11 cellular contexts compared by ENCODE assay signal in the genomic region with DNA sequence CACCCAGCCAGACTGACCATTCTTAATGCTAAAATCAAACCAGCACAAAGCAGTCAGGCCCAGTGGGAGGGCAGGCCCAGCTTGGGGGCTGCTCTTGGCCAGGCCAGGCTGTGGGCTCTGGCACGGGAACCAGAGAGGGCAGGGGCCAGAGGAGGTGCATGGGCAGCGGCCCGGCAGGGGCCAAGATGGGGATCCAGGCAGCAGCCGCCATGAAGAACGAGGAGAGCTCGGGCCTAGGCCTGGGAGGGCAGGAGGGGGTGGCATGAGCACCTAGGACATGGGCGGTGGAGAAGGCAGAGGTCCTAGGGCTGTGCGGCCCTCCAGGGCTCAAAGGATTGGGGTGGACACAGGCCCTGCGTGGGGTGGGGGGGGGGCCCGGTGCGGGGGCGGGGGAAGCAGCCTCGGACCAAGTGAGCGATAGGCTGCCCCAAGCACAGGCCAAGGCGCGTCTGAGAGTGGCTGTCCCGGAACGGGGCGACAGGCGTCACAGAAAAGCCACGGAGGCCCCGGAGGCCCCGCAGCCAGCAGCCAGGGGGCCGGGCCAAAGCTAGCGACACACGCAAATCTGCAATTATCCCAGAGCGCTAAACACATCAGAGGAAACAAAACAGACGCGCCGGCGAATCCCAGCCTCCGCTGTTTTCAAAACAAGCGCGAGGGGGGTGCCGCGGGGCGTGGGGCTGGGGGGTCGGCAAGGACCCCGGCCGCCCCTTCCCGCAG. TPM values are rescaled to one million over a fixed set of nuclear protein-coding genes. Genes with fewer than 3 reads are reported as not detected.
DNase-seq lines count a peak whose midpoint lies in the region; ATAC-seq, FAIRE-seq and TF ChIP-seq lines count a peak whose summit lies in the region.
"Had no signal": no experiment of that assay in that cellular context is flagged by ENCODE, and none has a peak within 500 bp of the region (broad histone marks: within the 10 kb centered on the region; RNA-seq: fewer than 3 reads in every experiment).

No MANE protein-coding gene starts in this region.

- H3K4me1 ChIP-seq in ES-I3 (ENCODE audit: insufficient read depth, low read length) (peaks cover 9% of the 10 kb centered on the region), adrenal gland (replicated peaks in 1 of 2) (peaks cover 81 to 92% of the 10 kb centered on the region in 2 donors), iPS-18a (ENCODE audit: control insufficient read depth, low read depth, low read length) (peaks cover 6% of the 10 kb centered on the region), small intestine (ENCODE audit: control insufficient read depth in 2 of 2, insufficient read depth in 1 of 2, low read depth in 1 of 2, low read length in 1 of 2) (peaks cover 8 to 28% of the 10 kb centered on the region in 2 donors)

- H3K27me3 ChIP-seq in adrenal gland (no peaks in the 10 kb centered on the region), iPS-18a (ENCODE audit: control insufficient read depth, insufficient read depth, low read length) (no peaks in the 10 kb centered on the region), small intestine (ENCODE audit: control insufficient read depth in 2 of 2, insufficient read depth in 2 of 2, low read length in 2 of 2) (no peaks in the 10 kb centered on the region), WERI-Rb-1 (ENCODE audit: insufficient read depth, low read depth, severe bottlenecking) (no peaks in the 10 kb centered on the region)
- H3K27me3 ChIP-seq: MG63 had no signal

- peak overlapping the region in 4 of 5 donors; percentile 38 to 95 (median 66) for H3K27ac ChIP-seq in adrenal gland
- H3K27ac ChIP-seq in iPS-18a (ENCODE audit: low read length) = no peak overlapping the region
- H3K27ac ChIP-seq in small intestine (ENCODE audit: low read depth in 1 of 2, low read length in 1 of 2) = peak overlapping the region in 1 of 2 donors; percentile 98
- no peak overlapping the region for H3K27ac ChIP-seq in WERI-Rb-1

- no peak for TF ChIP-seq CTCF in adrenal gland (IDR thresholded peaks at IDR 0.05)
- TF ChIP-seq CTCF in WERI-Rb-1 (IDR thresholded peaks at IDR 0.05; ENCODE audit: low read depth, low read length) = no peak

- H3K4me3 ChIP-seq in adrenal gland (peak overlapping the region in 1 of 4 donors; percentile 29), iPS-18a (ENCODE audit: low read length) (peak overlapping the region; percentile 37), small intestine (ENCODE audit: low read depth in 1 of 2, low read length in 2 of 2) (peak overlapping the region; percentile 12 to 76), WERI-Rb-1 (ENCODE audit: low read depth, low read length) (no peak overlapping the region)
- H3K4me3 ChIP-seq: MG63 had no signal

- peak overlapping the region; percentile 43; the same call in 1 of the 2 replicates for H3K9ac ChIP-seq in ES-I3 (ENCODE audit: low read depth, low read length)
- H3K9ac ChIP-seq in iPS-18a (ENCODE audit: low read length) = no peak overlapping the region

- no peak for TF ChIP-seq POLR2A in adrenal gland (IDR thresholded peaks at IDR 0.05)

- DNase-seq in adrenal gland = peak in 2 of 7 donors; percentile 52 to 80
- no peak for DNase-seq in small intestine
- DNase-seq in NCI-H226 = no peak
- DNase-seq in WERI-Rb-1 = no peak
- DNase-seq: islet precursor cell, MG63, SIG-M5 had no signal

- no peak for ATAC-seq in HG03280 (IDR thresholded peaks at IDR 0.05; ENCODE audit: unreplicated experiment)
- no peak for ATAC-seq in GM18520 (IDR thresholded peaks at IDR 0.05; ENCODE audit: unreplicated experiment)

- intact Hi-C loops in adrenal gland (cut with DNase I) = no loop called here

- no peak for FAIRE-seq in small intestine (lab: Jason Lieb, UNC)

- H3K9me3 ChIP-seq in ES-I3 (ENCODE audit: control insufficient read depth, insufficient read depth, low read length) (no peaks in the 10 kb centered on the region), adrenal gland (replicated peaks in 1 of 3) (no peaks in the 10 kb centered on the region), iPS-18a (ENCODE audit: control insufficient read depth, low read depth, low read length) (no peaks in the 10 kb centered on the region), small intestine (ENCODE audit: control insufficient read depth, low read depth) (no peaks in the 10 kb centered on the region), WERI-Rb-1 (ENCODE audit: severe bottlenecking) (no peaks in the 10 kb centered on the region)
- H3K9me3 ChIP-seq: MG63 had no signal

- H3K36me3 ChIP-seq in ES-I3 (ENCODE audit: insufficient read depth, low read length) (no peaks in the 10 kb centered on the region), adrenal gland (replicated peaks in 1 of 2) (no peaks in the 10 kb centered on the region), iPS-18a (ENCODE audit: control insufficient read depth, low read depth, low read length) (no peaks in the 10 kb centered on the region), small intestine (ENCODE audit: control insufficient read depth in 2 of 2, insufficient read depth in 2 of 2, low read length in 2 of 2) (no peaks in the 10 kb centered on the region), WERI-Rb-1 (peaks cover 58% of the 10 kb centered on the region)

- WGBS in adrenal gland, 4 donors = 48 to 55% (median 49%) methylated on average over 19 to 41 of the region's 41 CpGs
- WGBS in small intestine, 3 donors = 27 to 42% (median 32%) methylated on average over 27 to 41 of the region's 41 CpGs

RNA-seq across cellular contexts. Expression of a gene that starts 8.3 kb away (rescaled TPM):
- total RNA-seq in adrenal gland = 100 to 1,000 TPM; 118 to 412 (median 329) TPM
- polyA plus RNA-seq in adrenal gland (100 to 1,000 TPM in 2 of 3 donors, 10 to 100 TPM in 1; 38.1 to 431 (median 268) TPM), small intestine (100 to 1,000 TPM in 2 of 3 donors, 10 to 100 TPM in 1; 80.2 to 179 (median 110) TPM)

RNA-seq across cellular contexts. Expression of a gene that starts 27.7 kb away (rescaled TPM):
- 10 to 100 TPM in 2 of 8 donors, 1 to 10 TPM in 6; 4.5 to 16.9 (median 8.9) TPM for total RNA-seq in adrenal gland
- 10 to 100 TPM in 2 of 3 donors, 1 to 10 TPM in 1; 2.5 to 32.7 (median 21.7) TPM for polyA plus RNA-seq in adrenal gland
- 1 to 10 TPM; 1.9 to 2.7 (median 2.2) TPM for polyA plus RNA-seq in small intestine

RNA-seq across cellular contexts. Expression of a gene that starts 28.9 kb away (rescaled TPM):
- total RNA-seq in adrenal gland = 1 to 10 TPM; 4.7 to 9.3 (median 6.7) TPM
- polyA plus RNA-seq in adrenal gland = 10 to 100 TPM in 2 of 3 donors, 1 to 10 TPM in 1; 2.0 to 29.5 (median 25.1) TPM
- 1 to 10 TPM in 2 of 3 donors, not detected in 1; 2.4 to 7.9 TPM for polyA plus RNA-seq in small intestine

RNA-seq across cellular contexts. Expression of a gene that starts 37.6 kb away (rescaled TPM):
- total RNA-seq in adrenal gland = 1 to 10 TPM; 3.1 to 6.8 (median 5.4) TPM
- polyA plus RNA-seq in adrenal gland (10 to 100 TPM in 2 of 3 donors, 1 to 10 TPM in 1; 1.7 to 17.1 (median 13.9) TPM), small intestine (1 to 10 TPM in 2 of 3 donors, under 1 TPM in 1; 0.45 to 7.1 (median 3.5) TPM)

RNA-seq across cellular contexts. Expression of a gene that starts 44.0 kb away (rescaled TPM):
- 100 to 1,000 TPM in 1 of 8 donors, 10 to 100 TPM in 7; 48.2 to 104 (median 73.0) TPM for total RNA-seq in adrenal gland
- polyA plus RNA-seq in adrenal gland (100 to 1,000 TPM in 1 of 3 donors, 10 to 100 TPM in 2; 19.6 to 129 (median 84.7) TPM), small intestine (10 to 100 TPM; 28.6 to 41.2 (median 38.2) TPM)

Comparison
In these comparisons a context has a peak if more than half of its experiments do, and no peak if none do; other contexts are left out.
1. H3K27ac ChIP-seq: peak in adrenal gland (4 of 5); none in iPS-18a (single experiment) and WERI-Rb-1 (single experiment).